ENCODE assay signal across 11 cellular contexts in the genomic region with DNA sequence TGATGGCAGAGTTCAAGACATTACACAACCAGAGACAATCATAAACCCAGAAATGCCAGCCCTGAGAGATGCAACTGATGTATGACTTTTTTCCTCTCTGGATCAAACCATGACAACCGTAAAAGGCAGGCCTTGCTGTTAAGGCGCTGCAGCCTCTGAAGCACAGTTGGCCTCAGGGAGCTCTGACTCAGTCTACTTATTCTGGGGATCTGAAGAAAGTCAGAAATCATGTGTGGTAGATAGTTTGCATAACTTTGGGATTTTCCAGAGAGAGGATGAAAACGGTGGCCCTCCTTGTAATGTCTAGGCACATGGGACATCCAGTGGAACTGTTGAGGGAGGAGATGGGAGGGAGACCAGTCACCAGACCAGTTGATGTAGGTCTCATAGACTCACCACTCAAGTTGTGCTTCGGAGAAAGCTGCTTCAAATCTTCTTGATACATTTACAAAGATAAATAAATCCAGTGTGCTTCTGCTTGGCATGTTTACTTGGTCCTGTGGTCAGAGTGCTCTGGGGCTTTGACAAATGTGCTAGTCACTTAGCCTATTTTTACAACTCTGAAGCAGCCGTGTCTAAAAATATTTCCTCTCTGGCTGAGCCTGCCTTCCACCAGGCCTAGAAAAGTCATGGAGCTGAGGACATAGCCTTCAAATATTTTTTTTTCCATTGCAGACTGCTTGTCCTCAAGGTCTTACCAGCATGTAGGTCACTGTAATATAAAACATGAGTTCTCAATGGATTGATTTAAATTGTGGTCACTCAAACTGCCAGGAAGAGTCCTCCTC. TPM values are rescaled to one million over a fixed set of nuclear protein-coding genes. Genes with fewer than 3 reads are reported as not detected.
DNase-seq lines count a peak whose midpoint lies in the region; ATAC-seq and TF ChIP-seq lines count a peak whose summit lies in the region.
"Had no signal": no experiment of that assay in that cellular context is flagged by ENCODE, and none has a peak within 500 bp of the region (broad histone marks: within the 10 kb centered on the region; RNA-seq: fewer than 3 reads in every experiment).

No MANE protein-coding gene starts in this region.

- H3K36me3 ChIP-seq in smooth muscle cell (ENCODE audit: low read depth) (no peaks in the 10 kb centered on the region), WERI-Rb-1 (peaks cover 68% of the 10 kb centered on the region), colonic mucosa (no peaks in the 10 kb centered on the region)

- TF ChIP-seq CTCF in smooth muscle cell (IDR thresholded peaks at IDR 0.05; ENCODE audit: borderline replicate concordance, insufficient read depth, poor library complexity, severe bottlenecking) (no peak), WERI-Rb-1 (IDR thresholded peaks at IDR 0.05; ENCODE audit: low read depth, low read length) (no peak), colonic mucosa (IDR thresholded peaks at IDR 0.05) (no peak)

- DNase-seq in HCEC 1CT (peak; percentile 57), left ventricle myocardium superior (no peak), smooth muscle cell (lab: John Stamatoyannopoulos, UW; ENCODE audit: unreplicated experiment) (peak; percentile 3), WERI-Rb-1 (no peak), colonic mucosa (no peak)
- DNase-seq in stimulated activated CD4-positive, alpha-beta T cell treated with anti-CD3 and anti-CD28 coated beads, Interleukin-2, amount 100 ng/mL, for 48 hours = no peak
- DNase-seq: effector memory CD4-positive, alpha-beta T cell; NCI-H1092 treated with DMSO at 0.1 percent for 48 hours had no signal

- H3K9me3 ChIP-seq in smooth muscle cell (replicated peaks; ENCODE audit: low read depth) (no peaks in the 10 kb centered on the region), WERI-Rb-1 (ENCODE audit: severe bottlenecking) (peaks cover 5% of the 10 kb centered on the region), colonic mucosa (no peaks in the 10 kb centered on the region)

- peak overlapping the region; percentile 47 for H3K4me2 ChIP-seq in smooth muscle cell

- no peak overlapping the region for H2AFZ ChIP-seq in smooth muscle cell (ENCODE audit: low read depth)

- intact Hi-C loops in left ventricle myocardium superior (cut with micrococcal nuclease) = no loop called here
- intact Hi-C loops in colonic mucosa (cut with DNase I) = no loop called here

- H3K4me3 ChIP-seq in smooth muscle cell = no peak overlapping the region
- no peak overlapping the region for H3K4me3 ChIP-seq in WERI-Rb-1 (ENCODE audit: low read depth, low read length)
- no peak overlapping the region for H3K4me3 ChIP-seq in colonic mucosa
- H3K4me3 ChIP-seq: SK-N-MC had no signal

- H3K9ac ChIP-seq in smooth muscle cell (ENCODE audit: low read depth) (peak overlapping the region; percentile 28), colonic mucosa (ENCODE audit: low read depth in 2 of 2, low read length in 2 of 2) (no peak overlapping the region)

- H3K27ac ChIP-seq in angular gyrus (ENCODE audit: low read depth, low read length) = peak overlapping the region; percentile 49
- peak overlapping the region; percentile 83 for H3K27ac ChIP-seq in smooth muscle cell (ENCODE audit: low read depth)
- H3K27ac ChIP-seq in WERI-Rb-1 = no peak overlapping the region
- H3K27ac ChIP-seq in colonic mucosa = no peak overlapping the region
- H3K27ac ChIP-seq: SK-N-MC had no signal

- H3F3A ChIP-seq in smooth muscle cell (ENCODE audit: low read depth) = peaks cover 12% of the 10 kb centered on the region

- ATAC-seq in left ventricle myocardium superior (peak; percentile 91), GM19351 (IDR thresholded peaks at IDR 0.05; ENCODE audit: unreplicated experiment) (no peak)

- 7% methylated on average over 5 of the region's 5 CpGs for WGBS in smooth muscle cell (ENCODE audit: low lambda C conversion rate)

- H4K20me1 ChIP-seq in smooth muscle cell (ENCODE audit: low read depth) = peaks cover 31% of the 10 kb centered on the region

- H3K79me2 ChIP-seq in smooth muscle cell (ENCODE audit: low read depth) = peaks cover 27% of the 10 kb centered on the region

- no peaks in the 10 kb centered on the region for H3K27me3 ChIP-seq in smooth muscle cell (ENCODE audit: low read depth)
- no peaks in the 10 kb centered on the region for H3K27me3 ChIP-seq in WERI-Rb-1 (ENCODE audit: insufficient read depth, low read depth, severe bottlenecking)
- no peaks in the 10 kb centered on the region for H3K27me3 ChIP-seq in colonic mucosa

- peaks cover 7% of the 10 kb centered on the region for H3K4me1 ChIP-seq in smooth muscle cell (ENCODE audit: low read depth)
- no peaks in the 10 kb centered on the region for H3K4me1 ChIP-seq in colonic mucosa

RNA-seq across cellular contexts. Expression of a gene that starts 7.5 kb away (rescaled TPM):
- total RNA-seq in left ventricle myocardium superior (252 TPM), smooth muscle cell (16.9 and 18.2 TPM in 2 replicates), colonic mucosa (100 to 1,000 TPM; 121 to 213 TPM)
- 35.1 and 44.2 TPM in 2 replicates for polyA plus RNA-seq in smooth muscle cell

Comparison
In these comparisons a context has a peak if more than half of its experiments do, and no peak if none do; other contexts are left out.
1. DNase-seq: peak in HCEC 1CT (single experiment) and smooth muscle cell (single experiment); none in left ventricle myocardium superior (single experiment), stimulated activated CD4-positive, alpha-beta T cell treated with anti-CD3 and anti-CD28 coated beads, Interleukin-2, amount 100 ng/mL, for 48 hours (0 of 2), WERI-Rb-1 (single experiment) and colonic mucosa (single experiment).
2. H3K27ac ChIP-seq: peak in angular gyrus (single experiment) and smooth muscle cell (single experiment); none in WERI-Rb-1 (single experiment) and colonic mucosa (single experiment).